Comparison of ENCODE assay signal across 2 cellular contexts in the genomic region with DNA sequence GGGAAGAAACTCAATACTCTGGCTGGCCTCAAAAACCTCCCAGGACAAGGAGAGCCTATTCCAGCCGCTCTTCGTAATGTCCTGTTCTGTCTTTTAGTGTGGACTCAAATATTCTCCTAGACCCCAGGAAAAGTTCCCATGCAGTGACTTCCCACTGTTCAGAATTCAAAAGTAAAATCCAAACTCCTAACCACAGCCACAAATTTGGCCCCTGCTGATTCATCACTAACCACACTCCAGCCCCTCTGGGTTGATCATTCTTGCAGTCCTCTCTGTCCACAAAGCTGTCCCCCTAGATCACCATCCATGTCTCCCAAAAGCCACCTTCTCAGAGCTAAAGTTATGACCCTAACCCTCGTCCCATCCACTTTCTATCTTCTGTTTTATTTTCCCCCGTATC.
TF ChIP-seq lines count a peak whose summit lies in the region.

No MANE protein-coding gene starts in this region.

TF ChIP-seq in IMR-90, 13 proteins besides CTCF, POLR2A, EP300 and RAD21:
- TF ChIP-seq MAFK (IDR thresholded peaks at IDR 0.05; ENCODE audit: low read depth, low read length) (0 out of 2 replicates have a peak, but pooled peaks have one; percentile 13), RCOR1 (IDR thresholded peaks at IDR 0.05; ENCODE audit: insufficient replicate concordance, low read length) (no peak)

TF ChIP-seq in GM12878, 131 proteins besides CTCF, POLR2A, EP300 and RAD21:
- TF ChIP-seq RBBP5 (conservative IDR thresholded peaks at IDR 0.05), result no peak
- peak; percentile 59 for TF ChIP-seq RUNX3 (IDR thresholded peaks at IDR 0.05; ENCODE audit: low read length)
TF ChIP-seq in GM12878: peak in this region for 1.
